ENCODE assay signal across 7 cellular contexts in genomic region chr15:101168463-101168824, GRCh38.
DNase-seq lines count a peak whose midpoint lies in the region; ATAC-seq, FAIRE-seq and TF ChIP-seq lines count a peak whose summit lies in the region.

No MANE protein-coding gene starts in this region.

- H3K9me1 ChIP-seq in keratinocyte (ENCODE audit: control insufficient read depth, extremely low read depth, insufficient read depth, low read length), result peaks cover 2% of the 10 kb centered on the region

- H3K4me3 ChIP-seq in keratinocyte (ENCODE audit: control insufficient read depth in 2 of 3, extremely low read depth in 1 of 3, insufficient read depth in 2 of 3, low read depth in 1 of 3, low read length in 3 of 3) (peak overlapping the region in 1 of 3 experiments; percentile 4), subcutaneous abdominal adipose tissue (ENCODE audit: low read depth in 1 of 5, low read length in 5 of 5) (peak overlapping the region in 4 of 5 donors; percentile 8 to 46 (median 22))

- peak overlapping the region; percentile 56 for H3K4me2 ChIP-seq in keratinocyte (ENCODE audit: control insufficient read depth, extremely low read depth, insufficient read depth, low read depth, low read length)

- no peak overlapping the region for H2AFZ ChIP-seq in keratinocyte (ENCODE audit: control insufficient read depth, low read length)

- H3K27ac Mint-ChIP-seq in activated naive CD8-positive, alpha-beta T cell treated with anti-CD3 and anti-CD28 coated beads, Interleukin-2, amount 50 U/mL, for 24 hours, result peak overlapping the region; percentile 83

- peak overlapping the region; percentile 63 for H3K4me3 Mint-ChIP-seq in activated naive CD8-positive, alpha-beta T cell treated with anti-CD3 and anti-CD28 coated beads, Interleukin-2, amount 50 U/mL, for 24 hours

- FAIRE-seq in keratinocyte (lab: Jason Lieb, UNC) (no peak), H54 (lab: Jason Lieb, UNC) (no peak)

- H3K36me3 ChIP-seq in keratinocyte (ENCODE audit: control insufficient read depth in 2 of 2, extremely low read depth in 1 of 2, insufficient read depth in 2 of 2, low read length in 2 of 2) (no peaks in the 10 kb centered on the region), subcutaneous abdominal adipose tissue (ENCODE audit: control insufficient read depth in 5 of 5, insufficient read depth in 5 of 5, low read length in 5 of 5) (no peaks in the 10 kb centered on the region)

- H3K4me1 Mint-ChIP-seq in activated naive CD8-positive, alpha-beta T cell treated with anti-CD3 and anti-CD28 coated beads, Interleukin-2, amount 50 U/mL, for 24 hours, result peaks cover 40% of the 10 kb centered on the region

- H3K9me3 Mint-ChIP-seq in activated naive CD8-positive, alpha-beta T cell treated with anti-CD3 and anti-CD28 coated beads, Interleukin-2, amount 50 U/mL, for 24 hours, result peaks cover 27% of the 10 kb centered on the region

- no peak for DNase-seq in activated naive CD8-positive, alpha-beta T cell treated with anti-CD3 and anti-CD28 coated beads, Interleukin-2, amount 50 U/mL, for 24 hours
- no peak for DNase-seq in keratinocyte (ENCODE audit: low read depth, low spot score)
- no peak for DNase-seq in NCI-H510A (lab: John Stamatoyannopoulos, UW)
- DNase-seq in H54 (ENCODE audit: insufficient read length, low spot score), result no peak

- no peaks in the 10 kb centered on the region for H4K20me1 ChIP-seq in keratinocyte (ENCODE audit: control insufficient read depth, extremely low read depth, insufficient read depth, low read length)

- peaks cover 18% of the 10 kb centered on the region for H3K9me3 ChIP-seq in keratinocyte (ENCODE audit: control insufficient read depth, low read depth, low read length)
- H3K9me3 ChIP-seq in subcutaneous abdominal adipose tissue (ENCODE audit: control insufficient read depth in 5 of 5, low read length in 5 of 5), result peaks cover 0 to 23% (median 17%) of the 10 kb centered on the region in 5 donors

- no peaks in the 10 kb centered on the region for H3K79me2 ChIP-seq in keratinocyte (ENCODE audit: control insufficient read depth, insufficient read depth, low read length)

- no peaks in the 10 kb centered on the region for H3K27me3 ChIP-seq in keratinocyte (ENCODE audit: control insufficient read depth, extremely low read depth, insufficient read depth, low read length)
- H3K27me3 ChIP-seq in subcutaneous abdominal adipose tissue (ENCODE audit: control insufficient read depth in 5 of 5, insufficient read depth in 4 of 5, low read length in 5 of 5), result no peaks in the 10 kb centered on the region

- H3K4me1 ChIP-seq in keratinocyte (ENCODE audit: control insufficient read depth, extremely low read depth, insufficient read depth, low read length) (peaks cover 63% of the 10 kb centered on the region), subcutaneous abdominal adipose tissue (ENCODE audit: control insufficient read depth in 5 of 5, insufficient read depth in 5 of 5, low read length in 5 of 5) (peaks cover 0 to 48% (median 7%) of the 10 kb centered on the region in 5 donors)

- peaks cover 20% of the 10 kb centered on the region for H3K36me3 Mint-ChIP-seq in activated naive CD8-positive, alpha-beta T cell treated with anti-CD3 and anti-CD28 coated beads, Interleukin-2, amount 50 U/mL, for 24 hours (ENCODE audit: low read depth)

- no peak for TF ChIP-seq CTCF in keratinocyte (optimal IDR thresholded peaks at IDR 0.05 in 1 of 3, IDR thresholded peaks at IDR 0.05 in 1 of 3, conservative IDR thresholded peaks at IDR 0.05 in 1 of 3; ENCODE audit: extremely low read depth in 1 of 3, insufficient read depth in 2 of 3, low read length in 3 of 3)

- no peaks in the 10 kb centered on the region for H3K27me3 Mint-ChIP-seq in activated naive CD8-positive, alpha-beta T cell treated with anti-CD3 and anti-CD28 coated beads, Interleukin-2, amount 50 U/mL, for 24 hours

- no peak for TF ChIP-seq POLR2A in H54 (IDR thresholded peaks at IDR 0.05; ENCODE audit: low read depth, low read length)

- dilution Hi-C loops in keratinocyte (cut with MboI; ENCODE audit: extremely low pct_ligation_motif_present, low sequenced_read_pairs), result no loop called here

- H3K27ac ChIP-seq in keratinocyte (ENCODE audit: control insufficient read depth, insufficient read depth, low read length) (peak overlapping the region; percentile 53), subcutaneous abdominal adipose tissue (ENCODE audit: low read depth, low read length) (peak overlapping the region; percentile 86)

- H3K9ac ChIP-seq in keratinocyte (ENCODE audit: control insufficient read depth, extremely low read depth, insufficient read depth, low read length) (no peak overlapping the region), subcutaneous abdominal adipose tissue (ENCODE audit: low read length in 5 of 5) (peak overlapping the region in 1 of 5 donors; percentile 56)

- ATAC-seq in HG03354 (IDR thresholded peaks at IDR 0.05; ENCODE audit: poor library complexity, severe bottlenecking, unreplicated experiment) (peak; percentile 9), GM21367 (IDR thresholded peaks at IDR 0.05; ENCODE audit: unreplicated experiment) (no peak)
- peak; percentile 7 for ATAC-seq in activated naive CD8-positive, alpha-beta T cell treated with anti-CD3 and anti-CD28 coated beads, Interleukin-2, amount 50 U/mL, for 24 hours
